Comparison of ENCODE assay signal across 13 cellular contexts in genomic region chr2:23135481-23136100, GRCh38.
DNase-seq lines count a peak whose midpoint lies in the region; ATAC-seq and TF ChIP-seq lines count a peak whose summit lies in the region.
"Had no signal": no experiment of that assay in that cellular context is flagged by ENCODE, and none has a peak within 500 bp of the region (broad histone marks: within the 10 kb centered on the region; RNA-seq: fewer than 3 reads in every experiment).

No MANE protein-coding gene starts in this region.

- no peaks in the 10 kb centered on the region for H3K9me3 Mint-ChIP-seq in neural progenitor cell
- H3K9me3 Mint-ChIP-seq in activated CD8-positive, alpha-beta T cell treated with anti-CD3 and anti-CD28 coated beads, Interleukin-2, amount 10 ng/mL, durations not matched to agents 7 days and 5 days (ENCODE audit: insufficient read depth) = no peaks in the 10 kb centered on the region

- ATAC-seq in left cardiac atrium (peak; percentile 77 to 97), HG03354 (IDR thresholded peaks at IDR 0.05; ENCODE audit: poor library complexity, severe bottlenecking, unreplicated experiment) (no peak)
- ATAC-seq in activated CD8-positive, alpha-beta T cell treated with anti-CD3 and anti-CD28 coated beads, Interleukin-2, amount 10 ng/mL, durations not matched to agents 7 days and 5 days = no peak
- ATAC-seq: Panc1 had no signal

- peak overlapping the region; percentile 73 for H3K27ac Mint-ChIP-seq in neural progenitor cell
- H3K27ac Mint-ChIP-seq in activated CD8-positive, alpha-beta T cell treated with anti-CD3 and anti-CD28 coated beads, Interleukin-2, amount 10 ng/mL, durations not matched to agents 7 days and 5 days = no peak overlapping the region

- peak overlapping the region; percentile 15 for H3K4me2 ChIP-seq in neural progenitor cell

- CTCF ChIA-PET in activated CD8-positive, alpha-beta T cell treated with anti-CD3 and anti-CD28 coated beads, Interleukin-2, amount 10 ng/mL, durations not matched to agents 7 days and 5 days (lab: Charles Lee) = no interaction called here

- peaks cover 16% of the 10 kb centered on the region for H3F3A ChIP-seq in neural progenitor cell (ENCODE audit: low read depth)

- no peaks in the 10 kb centered on the region for H4K20me1 ChIP-seq in neural progenitor cell (ENCODE audit: low read depth)

- intact Hi-C loops in left cardiac atrium (cut with DNase I) (no loop called here), colonic mucosa (cut with DNase I) (no loop called here)

- H3K4me1 ChIP-seq in neural progenitor cell = peaks cover 16% of the 10 kb centered on the region
- H3K4me1 ChIP-seq in colonic mucosa = no peaks in the 10 kb centered on the region

- H3K27me3 ChIP-seq in neural progenitor cell (no peaks in the 10 kb centered on the region), colonic mucosa (no peaks in the 10 kb centered on the region)

- H3K9ac ChIP-seq in neural progenitor cell = no peak overlapping the region
- H3K9ac ChIP-seq in colonic mucosa (ENCODE audit: low read depth in 2 of 2, low read length in 2 of 2) = no peak overlapping the region

- POLR2A ChIA-PET in activated CD8-positive, alpha-beta T cell treated with anti-CD3 and anti-CD28 coated beads, Interleukin-2, amount 10 ng/mL, durations not matched to agents 7 days and 5 days (lab: Charles Lee) = no interaction called here

- H3K36me3 ChIP-seq in neural progenitor cell (no peaks in the 10 kb centered on the region), colonic mucosa (no peaks in the 10 kb centered on the region)

- H3K79me2 ChIP-seq in neural progenitor cell (ENCODE audit: low read depth) = no peaks in the 10 kb centered on the region

- DNase-seq in Ammon's horn (ENCODE audit: low spot score) = peak; percentile 59
- DNase-seq in SW480 (ENCODE audit: low spot score) = peak; percentile 26
- peak; percentile 43 for DNase-seq in left cardiac atrium
- DNase-seq in neural progenitor cell (ENCODE audit: low spot score) = peak; percentile 21
- no peak for DNase-seq in activated CD8-positive, alpha-beta T cell treated with anti-CD3 and anti-CD28 coated beads, Interleukin-2, amount 10 ng/mL, durations not matched to agents 7 days and 5 days
- DNase-seq in colonic mucosa = no peak
- no peak for DNase-seq in SKM-1 (lab: John Stamatoyannopoulos, UW; ENCODE audit: unreplicated experiment)
- DNase-seq: effector CD4-positive, alpha-beta T cell; HCEC 1CT; IMR-90; NCI-H1694 had no signal

- no peak overlapping the region for H3K4me3 Mint-ChIP-seq in neural progenitor cell
- H3K4me3 Mint-ChIP-seq in activated CD8-positive, alpha-beta T cell treated with anti-CD3 and anti-CD28 coated beads, Interleukin-2, amount 10 ng/mL, durations not matched to agents 7 days and 5 days = no peak overlapping the region

- H3K9me3 ChIP-seq in neural progenitor cell (ENCODE audit: low read depth) (no peaks in the 10 kb centered on the region), colonic mucosa (no peaks in the 10 kb centered on the region)

- TF ChIP-seq CTCF in neural progenitor cell (IDR thresholded peaks at IDR 0.05) = no peak
- no peak for TF ChIP-seq CTCF in colonic mucosa (IDR thresholded peaks at IDR 0.05)

- H3K4me3 ChIP-seq in neural progenitor cell (no peak overlapping the region), colonic mucosa (no peak overlapping the region)

- H2AFZ ChIP-seq in neural progenitor cell (replicated peaks) = peak overlapping the region; percentile 82

- peaks cover 11% of the 10 kb centered on the region for H3K4me1 Mint-ChIP-seq in neural progenitor cell
- no peaks in the 10 kb centered on the region for H3K4me1 Mint-ChIP-seq in activated CD8-positive, alpha-beta T cell treated with anti-CD3 and anti-CD28 coated beads, Interleukin-2, amount 10 ng/mL, durations not matched to agents 7 days and 5 days (ENCODE audit: low read depth)

- H3K36me3 Mint-ChIP-seq in neural progenitor cell = no peaks in the 10 kb centered on the region
- H3K36me3 Mint-ChIP-seq in activated CD8-positive, alpha-beta T cell treated with anti-CD3 and anti-CD28 coated beads, Interleukin-2, amount 10 ng/mL, durations not matched to agents 7 days and 5 days (ENCODE audit: low read depth) = no peaks in the 10 kb centered on the region

- H3K27ac ChIP-seq in neural progenitor cell (no peak overlapping the region), colonic mucosa (no peak overlapping the region)

- H3K27me3 Mint-ChIP-seq in neural progenitor cell (ENCODE audit: insufficient read depth, low read depth) = peaks cover 10% of the 10 kb centered on the region
- no peaks in the 10 kb centered on the region for H3K27me3 Mint-ChIP-seq in activated CD8-positive, alpha-beta T cell treated with anti-CD3 and anti-CD28 coated beads, Interleukin-2, amount 10 ng/mL, durations not matched to agents 7 days and 5 days (ENCODE audit: low read depth)

Comparison
In these comparisons a context has a peak if more than half of its experiments do, and no peak if none do; other contexts are left out.
1. DNase-seq: peak in Ammon's horn (single experiment), SW480 (single experiment), left cardiac atrium (single experiment) and neural progenitor cell (single experiment); none in activated CD8-positive, alpha-beta T cell treated with anti-CD3 and anti-CD28 coated beads, Interleukin-2, amount 10 ng/mL, durations not matched to agents 7 days and 5 days (single experiment), colonic mucosa (single experiment) and SKM-1 (single experiment).
2. ATAC-seq: peak in left cardiac atrium (2 of 2); none in activated CD8-positive, alpha-beta T cell treated with anti-CD3 and anti-CD28 coated beads, Interleukin-2, amount 10 ng/mL, durations not matched to agents 7 days and 5 days (single experiment) and HG03354 (single experiment).